24 cellular contexts compared by ENCODE assay signal in genomic region chr12:89824822-89825221, GRCh38.
A peak's percentile ranks its signal among the peaks of the same experiment; 100 is the strongest.
DNase-seq lines count a peak whose midpoint lies in the region; ATAC-seq, FAIRE-seq and TF ChIP-seq lines count a peak whose summit lies in the region.
"Had no signal": no experiment of that assay in that cellular context is flagged by ENCODE, and none has a peak within 500 bp of the region (broad histone marks: within the 10 kb centered on the region; RNA-seq: fewer than 3 reads in every experiment).

No MANE protein-coding gene starts in this region.

- H3K4me1 ChIP-seq in Panc1 (ENCODE audit: control insufficient read depth, insufficient read depth, low read length) (peaks cover 14% of the 10 kb centered on the region), smooth muscle cell (ENCODE audit: low read depth) (peaks cover 4% of the 10 kb centered on the region)

- no TSS peak for BruUV-seq in Panc1 (replicated peaks; lab: Mats Ljungman, UMichigan)

- no peaks in the 10 kb centered on the region for H3K9me3 ChIP-seq in Panc1 (ENCODE audit: control insufficient read depth, insufficient read depth, low read depth, low read length)
- no peaks in the 10 kb centered on the region for H3K9me3 ChIP-seq in smooth muscle cell (replicated peaks; ENCODE audit: low read depth)
- H3K9me3 ChIP-seq: SK-N-SH had no signal

- POLR2A ChIA-PET in Panc1 (lab: Charles Lee): no interaction called here

- no peak overlapping the region for H3K4me3 ChIP-seq in Panc1 (ENCODE audit: low read depth in 2 of 2, low read length in 2 of 2)
- H3K4me3 ChIP-seq in smooth muscle cell: no peak overlapping the region
- H3K4me3 ChIP-seq: GM23338 had no signal

- H4K20me1 ChIP-seq in smooth muscle cell (ENCODE audit: low read depth): no peaks in the 10 kb centered on the region

- peak; percentile 4 for FAIRE-seq in GM19239 (lab: Jason Lieb, UNC)
- FAIRE-seq: GM12892 had no signal

- H3K27ac ChIP-seq in Panc1 (ENCODE audit: low read length) (peak overlapping the region; percentile 13; the same call in 1 of the 2 replicates), smooth muscle cell (ENCODE audit: low read depth) (no peak overlapping the region)
- H3K27ac ChIP-seq: HL-60 had no signal

- DNase-seq in GM19239 (ENCODE audit: insufficient read length, low spot score): no peak
- peak; percentile 17 for DNase-seq in NCI-H460 (ENCODE audit: extremely low read depth, low read depth)
- DNase-seq in Panc1 (ENCODE audit: low read depth, low spot score): no peak
- no peak for DNase-seq in smooth muscle cell (lab: John Stamatoyannopoulos, UW; ENCODE audit: unreplicated experiment)
- no peak for DNase-seq in stimulated activated naive CD8-positive, alpha-beta T cell treated with anti-CD3 and anti-CD28 coated beads, Interleukin-15, Interleukin-2, amounts not matched to agents 100 U/mL and 50 U/mL, for 24 hours
- DNase-seq in NCI-H526 (lab: John Stamatoyannopoulos, UW): no peak
- DNase-seq: C1 segment of cervical spinal cord, COR-L47, GDM1, H9, Karpas-422, NCI-H1092 treated with DMSO at 0.1 percent for 48 hours, NCI-H1436, NCI-H187, NCI-H2081 treated with DMSO at 0.1 percent for 48 hours, NCI-H2171 treated with DMSO at 0.1 percent for 48 hours, NCI-H345, NCI-H524, NCI-H774, SK-N-SH had no signal

- peaks cover 8% of the 10 kb centered on the region for H3F3A ChIP-seq in smooth muscle cell (ENCODE audit: low read depth)

- 89% methylated on average over 2 of the region's 2 CpGs for WGBS in smooth muscle cell (ENCODE audit: low lambda C conversion rate)

- no peaks in the 10 kb centered on the region for H3K79me2 ChIP-seq in smooth muscle cell (ENCODE audit: low read depth)

- intact Hi-C loops in Panc1 (cut with micrococcal nuclease; ENCODE audit: unreplicated experiment): no loop called here

- no peak overlapping the region for H3K9ac ChIP-seq in smooth muscle cell (ENCODE audit: low read depth)
- H3K9ac ChIP-seq: SK-N-SH had no signal

- in situ Hi-C loops in Panc1 (cut with HindIII; ENCODE audit: low pct_unique_long_range_greater_than_20kb, low sequenced_read_pairs): no loop called here

- CTCF ChIA-PET in Panc1 (lab: Charles Lee): no interaction called here

- peak overlapping the region; percentile 0 for H3K4me2 ChIP-seq in smooth muscle cell
- H3K4me2 ChIP-seq: GM23338, SK-N-SH had no signal

- H3K27me3 ChIP-seq in Panc1 (ENCODE audit: control insufficient read depth, insufficient read depth, low read length) (no peaks in the 10 kb centered on the region), smooth muscle cell (ENCODE audit: low read depth) (no peaks in the 10 kb centered on the region)

- ATAC-seq in Panc1 (no peak), GM19324 (IDR thresholded peaks at IDR 0.05; ENCODE audit: low FRiP score, unreplicated experiment) (no peak)
- ATAC-seq in stimulated activated naive CD8-positive, alpha-beta T cell treated with anti-CD3 and anti-CD28 coated beads, Interleukin-15, Interleukin-2, amounts not matched to agents 100 U/mL and 50 U/mL, for 24 hours: no peak
- ATAC-seq: GM23338 had no signal

- H2AFZ ChIP-seq in smooth muscle cell (ENCODE audit: low read depth): no peak overlapping the region
- H2AFZ ChIP-seq: GM23338 had no signal

- no peak for TF ChIP-seq CTCF in Panc1 (IDR thresholded peaks at IDR 0.05)
- no peak for TF ChIP-seq CTCF in smooth muscle cell (IDR thresholded peaks at IDR 0.05; ENCODE audit: borderline replicate concordance, insufficient read depth, poor library complexity, severe bottlenecking)

- H3K36me3 ChIP-seq in Panc1 (ENCODE audit: control insufficient read depth, insufficient read depth, low read length) (no peaks in the 10 kb centered on the region), smooth muscle cell (ENCODE audit: low read depth) (no peaks in the 10 kb centered on the region)
